8 cellular contexts compared by ENCODE assay signal in the genomic region with DNA sequence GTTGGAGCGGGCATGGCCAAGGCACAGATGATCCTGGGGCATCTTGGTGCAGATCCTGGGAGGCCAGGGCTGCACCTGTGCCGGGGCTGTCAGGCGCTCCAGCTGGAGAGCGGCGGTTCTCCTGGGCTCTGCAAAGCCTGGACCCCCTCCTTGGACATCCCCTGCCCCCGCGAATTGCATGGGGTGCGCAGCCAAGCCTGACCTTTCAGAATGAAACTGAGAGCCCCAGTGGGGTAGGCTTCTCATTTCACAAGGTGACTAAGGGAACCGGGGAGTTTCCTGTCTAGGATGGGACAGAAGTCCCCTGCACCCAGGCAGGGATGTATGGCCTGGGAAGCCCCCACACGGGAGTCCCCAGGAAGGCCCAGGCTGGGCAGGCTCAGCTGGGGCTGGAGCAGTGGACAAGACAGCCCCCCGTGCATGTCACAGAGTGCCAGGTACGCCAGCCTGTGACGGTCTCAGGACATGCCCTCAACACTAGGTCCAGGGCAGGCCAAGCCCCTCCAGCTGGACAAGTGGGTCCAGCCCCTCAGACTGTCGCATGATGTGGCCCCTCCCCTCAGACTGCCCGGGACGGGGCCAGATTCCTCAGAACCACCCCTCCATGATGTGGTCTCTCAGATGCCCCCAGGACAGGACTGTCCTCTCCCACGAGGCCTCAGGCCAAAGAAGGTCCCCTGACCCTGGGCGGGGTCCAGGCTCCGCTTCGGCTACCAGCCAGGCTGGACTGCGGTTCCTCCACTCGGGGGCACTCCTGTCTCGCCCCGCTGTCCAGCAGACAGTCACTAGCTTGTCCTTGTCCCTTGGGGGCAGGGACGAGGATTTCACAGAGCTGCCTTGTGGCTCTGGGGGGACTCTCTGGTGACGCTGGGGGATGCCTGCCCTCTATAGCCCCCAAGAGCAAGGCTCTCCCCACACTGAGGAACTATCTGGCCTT. TPM values are rescaled to one million over a fixed set of nuclear protein-coding genes. Genes with fewer than 3 reads are reported as not detected.
DNase-seq lines count a peak whose midpoint lies in the region; ATAC-seq, FAIRE-seq and TF ChIP-seq lines count a peak whose summit lies in the region.

No MANE protein-coding gene starts in this region.

- H3K4me1 Mint-ChIP-seq in IgD-negative memory B cell (peaks cover 16 to 30% (median 25%) of the 10 kb centered on the region in 3 donors), osteocyte (ENCODE audit: unreplicated experiment) (no peaks in the 10 kb centered on the region), Calu3 (ENCODE audit: low read depth, unreplicated experiment) (no peaks in the 10 kb centered on the region)

- H3K36me3 ChIP-seq in kidney (ENCODE audit: control insufficient read depth in 1 of 2, insufficient read depth in 2 of 2, low read length in 2 of 2): no peaks in the 10 kb centered on the region

- FAIRE-seq in kidney (lab: Jason Lieb, UNC): no peak

- H3K36me3 Mint-ChIP-seq in IgD-negative memory B cell (peaks cover 4% of the 10 kb centered on the region), osteocyte (ENCODE audit: unreplicated experiment) (no peaks in the 10 kb centered on the region), Calu3 (ENCODE audit: insufficient read depth, unreplicated experiment) (no peaks in the 10 kb centered on the region)

- H3K27ac Mint-ChIP-seq in IgD-negative memory B cell (peak overlapping the region in 2 of 3 donors; percentile 5 to 95), osteocyte (ENCODE audit: unreplicated experiment) (no peak overlapping the region), Calu3 (ENCODE audit: unreplicated experiment) (no peak overlapping the region)

- intact Hi-C loops in kidney (cut with DNase I): no loop called here
- intact Hi-C loops in Calu3 (cut with micrococcal nuclease; ENCODE audit: unreplicated experiment): no loop called here

- H3K9me3 ChIP-seq in kidney (ENCODE audit: control insufficient read depth in 1 of 2, low read length in 2 of 2): no peaks in the 10 kb centered on the region

- peaks cover 1% of the 10 kb centered on the region for H3K27me3 Mint-ChIP-seq in IgD-negative memory B cell
- no peaks in the 10 kb centered on the region for H3K27me3 Mint-ChIP-seq in osteocyte (ENCODE audit: unreplicated experiment)
- peaks cover 15% of the 10 kb centered on the region for H3K27me3 Mint-ChIP-seq in Calu3 (ENCODE audit: unreplicated experiment)

- DNase-seq in GM10266 (ENCODE audit: extremely low spot score) (peak; percentile 90), kidney (peak; percentile 70), osteocyte (ENCODE audit: extremely low spot score, unreplicated experiment) (no peak), OCI-M2 (lab: John Stamatoyannopoulos, UW; ENCODE audit: unreplicated experiment) (no peak), GF-D8 (lab: John Stamatoyannopoulos, UW) (no peak), Calu3 (no peak)

- H3K4me1 ChIP-seq in kidney (ENCODE audit: control insufficient read depth in 1 of 2, insufficient read depth in 1 of 2, low read depth in 1 of 2, low read length in 2 of 2): peaks cover 0 to 2% of the 10 kb centered on the region in 2 donors

- no peak overlapping the region for H3K4me3 ChIP-seq in kidney (ENCODE audit: low read length in 2 of 2)

- BruUV-seq in Calu3 (replicated peaks; lab: Mats Ljungman, UMichigan): no TSS peak

- CTCF ChIA-PET in Calu3 (lab: Charles Lee): no interaction called here

- no peak overlapping the region for H3K9ac ChIP-seq in kidney (ENCODE audit: low read length in 2 of 2)

- peak overlapping the region; percentile 96 to 100 (median 98) for H3K4me3 Mint-ChIP-seq in IgD-negative memory B cell
- H3K4me3 Mint-ChIP-seq in osteocyte (ENCODE audit: unreplicated experiment): no peak overlapping the region
- H3K4me3 Mint-ChIP-seq in Calu3 (ENCODE audit: low read depth, unreplicated experiment): no peak overlapping the region

- no peak overlapping the region for H3K27ac ChIP-seq in kidney (ENCODE audit: low read depth in 2 of 2, low read length in 2 of 2)

- TF ChIP-seq CTCF in GM10266 (IDR thresholded peaks at IDR 0.05; ENCODE audit: control insufficient read depth, insufficient read depth, low read depth, missing control alignments) (no peak), kidney (IDR thresholded peaks at IDR 0.05; ENCODE audit: borderline replicate concordance, extremely low read depth, insufficient read depth) (no peak), osteocyte (IDR thresholded peaks at IDR 0.05) (no peak), Calu3 (IDR thresholded peaks at IDR 0.05; ENCODE audit: unreplicated experiment) (no peak)

- H3K9me3 Mint-ChIP-seq in IgD-negative memory B cell: no peaks in the 10 kb centered on the region
- no peaks in the 10 kb centered on the region for H3K9me3 Mint-ChIP-seq in osteocyte (ENCODE audit: unreplicated experiment)
- no peaks in the 10 kb centered on the region for H3K9me3 Mint-ChIP-seq in Calu3 (ENCODE audit: low read depth, unreplicated experiment)

- peak; percentile 36 for ATAC-seq in GM21381 (IDR thresholded peaks at IDR 0.05; ENCODE audit: unreplicated experiment)

RNA-seq across cellular contexts. Expression of a gene that starts 2.3 kb away (rescaled TPM):
- polyA plus RNA-seq in IgD-negative memory B cell (841 TPM), kidney (ENCODE audit: insufficient read depth, low read depth, low replicate concordance) (8.4 TPM)
- total RNA-seq in kidney (26.1 TPM), osteocyte (26.9 and 29.5 TPM in 2 replicates), Calu3 (2022) (not detected in 2 replicates)

RNA-seq across cellular contexts. Expression of a gene that starts 16.4 kb away (rescaled TPM):
- polyA plus RNA-seq in IgD-negative memory B cell (8.0 TPM), kidney (ENCODE audit: insufficient read depth, low read depth, low replicate concordance) (not detected)
- total RNA-seq in kidney (1.3 TPM), osteocyte (1.0 and 1.1 TPM in 2 replicates), Calu3 (2022) (1.3 and 1.4 TPM in 2 replicates)

RNA-seq across cellular contexts. Expression of a gene that starts 20.4 kb away (rescaled TPM):
- polyA plus RNA-seq in IgD-negative memory B cell (not detected), kidney (ENCODE audit: insufficient read depth, low read depth, low replicate concordance) (1.2 TPM)
- total RNA-seq in kidney (1.7 TPM), osteocyte (5.0 and 6.2 TPM in 2 replicates), Calu3 (2022) (5.8 and 7.1 TPM in 2 replicates)

RNA-seq across cellular contexts. Expression of a gene that starts 36.5 kb away (rescaled TPM):
- polyA plus RNA-seq in IgD-negative memory B cell (0.60 TPM), kidney (ENCODE audit: insufficient read depth, low read depth, low replicate concordance) (not detected)
- total RNA-seq in kidney (not detected), osteocyte (not detected in 2 replicates), Calu3 (2022) (not detected in 2 replicates)

Comparison
In these comparisons a context has a peak if more than half of its experiments do, and no peak if none do; other contexts are left out.
1. DNase-seq: peak in GM10266 (single experiment) and kidney (single experiment); none in osteocyte (single experiment), OCI-M2 (single experiment), GF-D8 (single experiment) and Calu3 (single experiment).
2. H3K27ac Mint-ChIP-seq: peak in IgD-negative memory B cell (2 of 3); none in osteocyte (single experiment) and Calu3 (single experiment).
3. H3K4me3 Mint-ChIP-seq: peak in IgD-negative memory B cell (4 of 4); none in osteocyte (single experiment) and Calu3 (single experiment).
4. RNA of a gene that starts 2.3 kb away (total RNA-seq): 26.9 to 29.5 TPM in osteocyte and 26.1 TPM in kidney (single experiment); not detected in Calu3; every median in the first group is over 10 times any median in the second.